Comparison of ENCODE assay signal across 8 cellular contexts in genomic region chr6:142846459-142846831, GRCh38.
A peak's percentile ranks its signal among the peaks of the same experiment; 100 is the strongest.
DNase-seq lines count a peak whose midpoint lies in the region; ATAC-seq, FAIRE-seq and TF ChIP-seq lines count a peak whose summit lies in the region.

No MANE protein-coding gene starts in this region.

- 21% methylated on average over 2 of the region's 2 CpGs for WGBS in A549 (ENCODE audit: missing lambda C conversion rate)

- no peak for TF ChIP-seq RAD21 in A549 (conservative IDR thresholded peaks at IDR 0.05 in 1 of 2, IDR thresholded peaks at IDR 0.05 in 1 of 2)

- H3K27me3 Mint-ChIP-seq in mesothelial cell of epicardium (ENCODE audit: low read depth): no peaks in the 10 kb centered on the region

- in situ Hi-C loops in GM13977 (cut with MboI; ENCODE audit: low pct_unique_long_range_greater_than_20kb, low sequenced_read_pairs, unreplicated experiment): no loop called here

- no peaks in the 10 kb centered on the region for H3K9me3 ChIP-seq in A549
- H3K9me3 ChIP-seq in KOPT-K1 (ENCODE audit: insufficient read depth, low read length, poor library complexity, severe bottlenecking): no peaks in the 10 kb centered on the region

- no peak for TF ChIP-seq EP300 in A549 (IDR thresholded peaks at IDR 0.05)

- H3K36me3 Mint-ChIP-seq in mesothelial cell of epicardium: no peaks in the 10 kb centered on the region

- POLR2A ChIA-PET in A549 (lab: Yijun Ruan, JAX): no interaction called here

- peak overlapping the region; percentile 63 for H3K4me3 Mint-ChIP-seq in mesothelial cell of epicardium

- ATAC-seq in A549 (peak; percentile 26 to 30; a peak in 2 of 6 replicates), GM21390 (IDR thresholded peaks at IDR 0.05; ENCODE audit: unreplicated experiment) (no peak)

- TF ChIP-seq POLR2A in A549 (IDR thresholded peaks at IDR 0.05; ENCODE audit: low read length): no peak

- peak overlapping the region; percentile 97 for H3K27ac Mint-ChIP-seq in mesothelial cell of epicardium

- H3K4me2 ChIP-seq in A549: peak overlapping the region; percentile 85

- H3K4me1 Mint-ChIP-seq in mesothelial cell of epicardium: peaks cover 90% of the 10 kb centered on the region

- H3K9me3 Mint-ChIP-seq in mesothelial cell of epicardium: no peaks in the 10 kb centered on the region

- peaks cover 59% of the 10 kb centered on the region for H3K4me1 ChIP-seq in A549

- H3K4me3 ChIP-seq in A549: peak overlapping the region; percentile 33; the same call in 1 of the 3 replicates
- H3K4me3 ChIP-seq in cardiac fibroblast (replicated peaks in 1 of 2; ENCODE audit: low read depth in 2 of 2, low read length in 2 of 2): peak overlapping the region in 1 of 2 donors; percentile 13

- DNase-seq in A549 (ENCODE audit: low read depth in 1 of 2, low spot score in 1 of 2) (no peak), cardiac fibroblast (ENCODE audit: low read depth in 2 of 2) (peak; percentile 69 to 87), mesothelial cell of epicardium (ENCODE audit: low spot score in 2 of 2, unreplicated experiment in 2 of 2) (no peak), DMS 273 (lab: John Stamatoyannopoulos, UW; ENCODE audit: unreplicated experiment) (no peak), GM13977 (ENCODE audit: low spot score) (no peak), GM20000 (ENCODE audit: low spot score) (no peak)

- CTCF ChIA-PET in A549 (lab: Yijun Ruan, JAX): no interaction called here

- no peak for FAIRE-seq in A549 (lab: Jason Lieb, UNC)

- no peak for TF ChIP-seq CTCF in A549 (IDR thresholded peaks at IDR 0.05)
- no peak for TF ChIP-seq CTCF in cardiac fibroblast (IDR thresholded peaks at IDR 0.05; ENCODE audit: low read depth, low read length)
- no peak for TF ChIP-seq CTCF in mesothelial cell of epicardium (IDR thresholded peaks at IDR 0.05; ENCODE audit: unreplicated experiment)
- TF ChIP-seq CTCF in GM13977 (IDR thresholded peaks at IDR 0.05; ENCODE audit: extremely low read depth, insufficient read depth, missing control alignments): no peak
- no peak for TF ChIP-seq CTCF in GM20000 (IDR thresholded peaks at IDR 0.05; ENCODE audit: extremely low read depth, missing control alignments)

- H3K27ac ChIP-seq in A549 (peak overlapping the region; percentile 58 to 74), KOPT-K1 (ENCODE audit: low read depth, low read length, poor library complexity, severe bottlenecking) (peak overlapping the region; percentile 61)

- no peaks in the 10 kb centered on the region for H3K36me3 ChIP-seq in KOPT-K1 (ENCODE audit: insufficient read depth, low read length)

TF ChIP-seq in A549, 52 proteins besides CTCF, POLR2A, EP300 and RAD21:
- no peak for TF ChIP-seq KDM5A (IDR thresholded peaks at IDR 0.05)
- TF ChIP-seq FOSL2 (IDR thresholded peaks at IDR 0.05): no peak
- peak; percentile 32; the same call in 1 of the 2 replicates for TF ChIP-seq FOSL2 (CRISPR knock-in tag; IDR thresholded peaks at IDR 0.05)

Comparison
In these comparisons a context has a peak if more than half of its experiments do, and no peak if none do; other contexts are left out.
1. DNase-seq: peak in cardiac fibroblast (2 of 2); none in A549 (0 of 2), mesothelial cell of epicardium (0 of 2), DMS 273 (single experiment), GM13977 (single experiment) and GM20000 (single experiment).